Comparison of ENCODE assay signal across 31 cellular contexts in the genomic region with DNA sequence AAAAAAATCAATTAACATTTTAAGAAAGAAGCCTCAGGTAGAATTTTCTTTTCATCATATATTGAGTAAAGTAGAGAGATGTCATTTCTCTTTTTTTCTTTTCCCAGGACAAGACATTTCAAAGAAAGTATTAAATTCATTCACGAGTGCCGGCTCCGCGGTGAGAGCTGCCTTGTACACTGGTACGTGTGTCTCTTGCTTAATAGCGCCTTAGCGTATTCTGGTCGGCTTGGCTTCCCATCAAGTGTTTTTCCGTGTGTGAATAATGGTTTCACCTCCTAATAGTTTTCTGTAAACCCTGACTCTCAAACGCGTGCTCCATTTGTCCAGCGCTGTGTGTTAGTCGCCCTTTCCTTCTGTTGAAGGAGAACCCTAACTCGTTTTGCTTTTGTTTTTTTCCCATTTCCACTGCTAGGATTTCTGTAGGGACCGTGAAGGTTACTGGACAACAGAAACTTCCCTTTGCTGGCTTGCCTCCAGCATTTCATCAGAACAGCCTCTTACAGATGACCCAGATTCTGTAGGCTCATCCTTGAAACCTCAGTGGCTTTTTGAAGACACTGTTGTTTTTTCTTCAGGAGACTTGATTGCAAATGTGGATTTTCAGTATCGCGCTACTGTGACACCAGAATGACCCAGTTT. TPM values are rescaled to one million over a fixed set of nuclear protein-coding genes. Genes with fewer than 3 reads are reported as not detected.
DNase-seq lines count a peak whose midpoint lies in the region; ATAC-seq and TF ChIP-seq lines count a peak whose summit lies in the region.
"Had no signal": no experiment of that assay in that cellular context is flagged by ENCODE, and none has a peak within 500 bp of the region (broad histone marks: within the 10 kb centered on the region; RNA-seq: fewer than 3 reads in every experiment).

No MANE protein-coding gene starts in this region.

- no peak overlapping the region for H4K8ac ChIP-seq in mesenchymal stem cell (ENCODE audit: low read length)

- no peak overlapping the region for H2AK5ac ChIP-seq in mesenchymal stem cell (ENCODE audit: low read length, severe bottlenecking)

- no peak overlapping the region for H3K14ac ChIP-seq in mesenchymal stem cell (ENCODE audit: low read length in 2 of 2)

- DNase-seq in AG10803 (ENCODE audit: low read depth), result peak; percentile 59
- peak; percentile 7 for DNase-seq in LHCN-M2 (ENCODE audit: low read depth)
- DNase-seq in choroid plexus epithelial cell (ENCODE audit: low read depth), result peak; percentile 73
- peak; percentile 59 for DNase-seq in mesenchymal stem cell
- no peak for DNase-seq in HEK293T (ENCODE audit: extremely low spot score)
- DNase-seq in activated CD4-positive, alpha-beta memory T cell treated with anti-CD3 and anti-CD28 coated beads for 36 hours, result no peak
- DNase-seq in GM03348 (ENCODE audit: low spot score), result no peak
- DNase-seq: 8988T; activated CD4-positive, alpha-beta T cell treated with anti-CD3 and anti-CD28 coated beads for 36 hours; activated CD8-positive, alpha-beta memory T cell treated with anti-CD3 and anti-CD28 coated beads for 24 hours; activated gamma-delta T cell; activated naive CD8-positive, alpha-beta T cell treated with anti-CD3 and anti-CD28 coated beads, Interleukin-2, amount 50 U/mL, for 24 hours; activated T-cell treated with anti-CD3 and anti-CD28 coated beads, Interleukin-2, amount 50 U/mL, for 1 hour; CD8-positive, alpha-beta memory T cell; DMS153; heart right ventricle; Karpas-422; natural killer cell; NCI-H1694; NCI-H526 treated with DMSO at 0.1 percent for 48 hours; pancreas; SK-N-SH; stimulated activated CD8-positive, alpha-beta memory T cell treated with anti-CD3 and anti-CD28 coated beads, Interleukin-4, amount 100 ng/mL, for 48 hours; T-helper 2 cell; upper lobe of left lung had no signal

- intact Hi-C loops in activated CD4-positive, alpha-beta memory T cell treated with anti-CD3 and anti-CD28 coated beads for 36 hours (cut with micrococcal nuclease), result no loop called here

- H3K18ac ChIP-seq in mesenchymal stem cell (ENCODE audit: low read depth in 1 of 2, low read length in 2 of 2), result no peak overlapping the region

- H2BK120ac ChIP-seq in mesenchymal stem cell (ENCODE audit: low read depth, low read length), result no peak overlapping the region

- CTCF ChIA-PET in HEK293T (lab: Yijun Ruan, JAX), result no interaction called here
- CTCF ChIA-PET in activated CD4-positive, alpha-beta memory T cell treated with anti-CD3 and anti-CD28 coated beads for 36 hours (lab: Charles Lee), result no interaction called here

- H3K4me1 Mint-ChIP-seq in activated CD4-positive, alpha-beta memory T cell treated with anti-CD3 and anti-CD28 coated beads for 36 hours (ENCODE audit: low read depth), result no peaks in the 10 kb centered on the region

- H3K27me3 Mint-ChIP-seq in activated CD4-positive, alpha-beta memory T cell treated with anti-CD3 and anti-CD28 coated beads for 36 hours, result no peaks in the 10 kb centered on the region
- H3K27me3 Mint-ChIP-seq: activated CD4-positive, alpha-beta T cell treated with anti-CD3 and anti-CD28 coated beads for 36 hours; activated naive CD8-positive, alpha-beta T cell treated with anti-CD3 and anti-CD28 coated beads, Interleukin-2, amount 50 U/mL, for 24 hours; CD8-positive, alpha-beta memory T cell; dendritic cell treated with granulocyte-macrophage colony-stimulating factor and Interleukin-4, amounts not matched to agents 40 ng/mL and 50 ng/mL, for 4 days had no signal

- no peak overlapping the region for H3K23ac ChIP-seq in mesenchymal stem cell (ENCODE audit: low read length in 2 of 2)

- no peak overlapping the region for H3K27ac Mint-ChIP-seq in activated CD4-positive, alpha-beta memory T cell treated with anti-CD3 and anti-CD28 coated beads for 36 hours
- H3K27ac Mint-ChIP-seq: activated CD4-positive, alpha-beta T cell treated with anti-CD3 and anti-CD28 coated beads for 36 hours; activated naive CD8-positive, alpha-beta T cell treated with anti-CD3 and anti-CD28 coated beads, Interleukin-2, amount 50 U/mL, for 24 hours; natural killer cell had no signal

- H2BK12ac ChIP-seq in mesenchymal stem cell (ENCODE audit: low read length in 2 of 2), result no peak overlapping the region

- ATAC-seq in GM21529 (IDR thresholded peaks at IDR 0.05; ENCODE audit: unreplicated experiment), result no peak
- ATAC-seq: activated CD4-positive, alpha-beta T cell treated with anti-CD3 and anti-CD28 coated beads for 36 hours; activated naive CD8-positive, alpha-beta T cell treated with anti-CD3 and anti-CD28 coated beads, Interleukin-2, amount 50 U/mL, for 24 hours; heart right ventricle; left lung; natural killer cell; pancreas; right cardiac atrium had no signal

- peaks cover 15% of the 10 kb centered on the region for H3K36me3 Mint-ChIP-seq in activated CD4-positive, alpha-beta memory T cell treated with anti-CD3 and anti-CD28 coated beads for 36 hours

- H3K4me3 ChIP-seq in AG10803 (ENCODE audit: low read length), result no peak overlapping the region
- no peak overlapping the region for H3K4me3 ChIP-seq in choroid plexus epithelial cell (ENCODE audit: low read depth, low read length)
- no peak overlapping the region for H3K4me3 ChIP-seq in mesenchymal stem cell (ENCODE audit: insufficient read depth in 1 of 2, low read depth in 1 of 2, low read length in 2 of 2)
- H3K4me3 ChIP-seq: heart right ventricle, left lung, pancreas, upper lobe of left lung had no signal

- H3K4me1 ChIP-seq in mesenchymal stem cell (ENCODE audit: control insufficient read depth, insufficient read depth, low read depth, low read length), result peaks cover 5% of the 10 kb centered on the region
- H3K4me1 ChIP-seq: pancreas had no signal

- H3K27ac ChIP-seq in mesenchymal stem cell (ENCODE audit: low read length, poor library complexity, severe bottlenecking), result no peak overlapping the region
- H3K27ac ChIP-seq: heart right ventricle, left lung, pancreas, RWPE1, upper lobe of left lung had no signal

- no peak overlapping the region for H2AFZ ChIP-seq in mesenchymal stem cell (ENCODE audit: low read depth, low read length)

- H3K36me3 ChIP-seq in mesenchymal stem cell (ENCODE audit: control insufficient read depth in 1 of 2, insufficient read depth in 2 of 2, low read depth in 1 of 2, low read length in 2 of 2), result peaks cover 21 to 32% of the 10 kb centered on the region in 2 experiments

- no peaks in the 10 kb centered on the region for H3K9me3 Mint-ChIP-seq in activated CD4-positive, alpha-beta memory T cell treated with anti-CD3 and anti-CD28 coated beads for 36 hours
- H3K9me3 Mint-ChIP-seq: activated naive CD8-positive, alpha-beta T cell treated with anti-CD3 and anti-CD28 coated beads, Interleukin-2, amount 50 U/mL, for 24 hours; dendritic cell treated with granulocyte-macrophage colony-stimulating factor and Interleukin-4, amounts not matched to agents 40 ng/mL and 50 ng/mL, for 4 days; natural killer cell had no signal

- H3K4ac ChIP-seq in mesenchymal stem cell (ENCODE audit: low read depth in 1 of 2, low read length in 2 of 2), result no peak overlapping the region

- H2BK15ac ChIP-seq in mesenchymal stem cell (ENCODE audit: low read depth, poor library complexity, severe bottlenecking), result no peak overlapping the region

- no peak overlapping the region for H2BK5ac ChIP-seq in mesenchymal stem cell (ENCODE audit: low read depth, low read length, poor library complexity, severe bottlenecking)

- WGBS in mesenchymal stem cell, result 87% methylated on average over 17 of the region's 17 CpGs

- peaks cover 5% of the 10 kb centered on the region for H3K79me1 ChIP-seq in mesenchymal stem cell (replicated peaks; ENCODE audit: low read length, poor library complexity, severe bottlenecking)

- no peak for TF ChIP-seq CTCF in AG10803 (conservative IDR thresholded peaks at IDR 0.05; ENCODE audit: low read length)
- no peak for TF ChIP-seq CTCF in choroid plexus epithelial cell (conservative IDR thresholded peaks at IDR 0.05; ENCODE audit: low read depth, low read length)

- no peak overlapping the region for H4K91ac ChIP-seq in mesenchymal stem cell (ENCODE audit: low read length)

- no peak overlapping the region for H3K4me3 Mint-ChIP-seq in activated CD4-positive, alpha-beta memory T cell treated with anti-CD3 and anti-CD28 coated beads for 36 hours
- H3K4me3 Mint-ChIP-seq: activated CD4-positive, alpha-beta T cell treated with anti-CD3 and anti-CD28 coated beads for 36 hours; activated naive CD8-positive, alpha-beta T cell treated with anti-CD3 and anti-CD28 coated beads, Interleukin-2, amount 50 U/mL, for 24 hours; CD8-positive, alpha-beta memory T cell; dendritic cell treated with granulocyte-macrophage colony-stimulating factor and Interleukin-4, amounts not matched to agents 40 ng/mL and 50 ng/mL, for 4 days; natural killer cell had no signal

- no peak overlapping the region for H3K4me2 ChIP-seq in mesenchymal stem cell (ENCODE audit: low read length, poor library complexity, severe bottlenecking)
- H3K4me2 ChIP-seq: SK-N-SH had no signal

- H3K9ac ChIP-seq in mesenchymal stem cell (ENCODE audit: low read length), result no peak overlapping the region
- H3K9ac ChIP-seq: SK-N-SH had no signal

- no peaks in the 10 kb centered on the region for H3K9me3 ChIP-seq in mesenchymal stem cell (ENCODE audit: control insufficient read depth, low read length)
- H3K9me3 ChIP-seq: heart right ventricle, left lung, pancreas, SK-N-SH, upper lobe of left lung had no signal

- H3K27me3 ChIP-seq in mesenchymal stem cell (ENCODE audit: control insufficient read depth in 1 of 2, insufficient read depth in 1 of 2, low read length in 2 of 2), result no peaks in the 10 kb centered on the region
- H3K27me3 ChIP-seq: heart right ventricle, left lung, pancreas, upper lobe of left lung had no signal

- POLR2A ChIA-PET in HEK293T (lab: Yijun Ruan, JAX), result no interaction called here
- POLR2A ChIA-PET in activated CD4-positive, alpha-beta memory T cell treated with anti-CD3 and anti-CD28 coated beads for 36 hours (lab: Charles Lee), result interaction anchor here (0.8 kb wide), 1 partner anchor 9 kb away, joined by 3 read pairs; no protein-coding TSS in a partner anchor

RNA-seq across cellular contexts. Expression of gene IRF4, which starts 45.7 kb away (rescaled TPM):
- not detected in 2 replicates for total RNA-seq in LHCN-M2 (2014; rRNA removed)
- not detected for polyA plus RNA-seq in LHCN-M2 (2012)
- polyA plus RNA-seq in mesenchymal stem cell (2013, experiment 1 of 2), result 0.01 TPM
- polyA plus RNA-seq in mesenchymal stem cell (2013, experiment 2 of 2), result 0.03 TPM
- 100 to 1,000 TPM; 689 to 705 TPM for total RNA-seq in activated CD4-positive, alpha-beta memory T cell treated with anti-CD3 and anti-CD28 coated beads for 36 hours
- total RNA-seq: bronchial epithelial cell had no signal
- polyA plus RNA-seq: SK-N-SH had no signal

RNA-seq across cellular contexts. Expression of gene DUSP22, which starts 53.6 kb away (rescaled TPM):
- 6.8 and 14.9 TPM in 2 replicates for total RNA-seq in LHCN-M2 (2014; rRNA removed)
- polyA plus RNA-seq in LHCN-M2 (2012), result 11.3 TPM
- polyA plus RNA-seq in mesenchymal stem cell (2013, experiment 1 of 2), result 27.0 TPM
- polyA plus RNA-seq in mesenchymal stem cell (2013, experiment 2 of 2), result 27.3 TPM
- 10 to 100 TPM; 28.0 to 28.7 TPM for total RNA-seq in activated CD4-positive, alpha-beta memory T cell treated with anti-CD3 and anti-CD28 coated beads for 36 hours

Comparison
In these comparisons a context has a peak if more than half of its experiments do, and no peak if none do; other contexts are left out.
1. DNase-seq: peak in AG10803 (single experiment), LHCN-M2 (single experiment), choroid plexus epithelial cell (single experiment) and mesenchymal stem cell (single experiment); none in HEK293T (single experiment), activated CD4-positive, alpha-beta memory T cell treated with anti-CD3 and anti-CD28 coated beads for 36 hours (single experiment) and GM03348 (single experiment).
2. RNA of gene IRF4, which starts 45.7 kb away (total RNA-seq): 689 to 705 TPM in activated CD4-positive, alpha-beta memory T cell treated with anti-CD3 and anti-CD28 coated beads for 36 hours; not detected in LHCN-M2; every median in the first group is over 100 times any median in the second.